Comparison of ENCODE assay signal across 16 cellular contexts in genomic region chr14:30251017-30251416, GRCh38.
DNase-seq lines count a peak whose midpoint lies in the region; ATAC-seq and TF ChIP-seq lines count a peak whose summit lies in the region.
"Had no signal": no experiment of that assay in that cellular context is flagged by ENCODE, and none has a peak within 500 bp of the region (broad histone marks: within the 10 kb centered on the region; RNA-seq: fewer than 3 reads in every experiment).

No MANE protein-coding gene starts in this region.

- intact Hi-C loops in PC-3 (cut with micrococcal nuclease): loop anchor here (2.0 to 10.0 kb wide), 3 partner anchors 20 to 274 kb away; no protein-coding TSS in a partner anchor
- intact Hi-C loops in left colon (cut with DNase I, micrococcal nuclease): no loop called here

- H3K4me3 ChIP-seq in HEK293 (ENCODE audit: low read depth, low read length) (no peak overlapping the region), PC-3 (ENCODE audit: low read length) (no peak overlapping the region), SK-N-SH (ENCODE audit: low read depth in 2 of 2, low read length in 1 of 2) (no peak overlapping the region)
- H3K4me3 ChIP-seq: A549; BLaER1 treated with 17β-estradiol and CSF1 and Interleukin-3, amounts not matched to agents 10 nM and 100 nM had no signal

- peak; percentile 84 for ATAC-seq in PC-3
- ATAC-seq in left colon: peak; percentile 56
- ATAC-seq: A549; CD8-positive, alpha-beta T cell had no signal

- no peaks in the 10 kb centered on the region for H3K27me3 ChIP-seq in PC-3 (ENCODE audit: low read length)
- H3K27me3 ChIP-seq in SK-N-SH (ENCODE audit: insufficient read depth): no peaks in the 10 kb centered on the region
- H3K27me3 ChIP-seq: BLaER1 treated with 17β-estradiol and CSF1 and Interleukin-3, amounts not matched to agents 10 nM and 100 nM had no signal

- H3K9me2 ChIP-seq in PC-3 (replicated peaks; ENCODE audit: low read length) (no peaks in the 10 kb centered on the region), SK-N-SH (no peaks in the 10 kb centered on the region)

- H3K36me3 ChIP-seq in HEK293 (ENCODE audit: control insufficient read depth in 2 of 2, insufficient read depth in 1 of 2, low read length in 2 of 2) (no peaks in the 10 kb centered on the region), PC-3 (ENCODE audit: low read depth, low read length) (no peaks in the 10 kb centered on the region), SK-N-SH (replicated peaks in 1 of 2; ENCODE audit: control insufficient read depth in 1 of 2, insufficient read depth in 2 of 2, low read length in 1 of 2) (no peaks in the 10 kb centered on the region)
- H3K36me3 ChIP-seq: BLaER1 treated with 17β-estradiol and CSF1 and Interleukin-3, amounts not matched to agents 10 nM and 100 nM had no signal

- TF ChIP-seq CTCF in HEK293 (tag by site-specific recombination; IDR thresholded peaks at IDR 0.05): no peak
- no peak for TF ChIP-seq CTCF in PC-3 (conservative IDR thresholded peaks at IDR 0.05; ENCODE audit: low read depth, low read length)
- no peak for TF ChIP-seq CTCF in SK-N-SH (IDR thresholded peaks at IDR 0.05)

- no peaks in the 10 kb centered on the region for H3K9me3 ChIP-seq in HEK293 (ENCODE audit: control insufficient read depth, insufficient read depth, low read depth, low read length)
- H3K9me3 ChIP-seq in PC-3 (ENCODE audit: low read length): no peaks in the 10 kb centered on the region
- H3K9me3 ChIP-seq in SK-N-SH: no peaks in the 10 kb centered on the region
- H3K9me3 ChIP-seq: A549, Caco-2 had no signal

- H3K27ac ChIP-seq in HEK293 (ENCODE audit: extremely low read depth, low read depth, low read length): no peak overlapping the region
- no peak overlapping the region for H3K27ac ChIP-seq in PC-3 (ENCODE audit: low read length)
- H3K27ac ChIP-seq in SK-N-SH (ENCODE audit: low read depth in 2 of 2, low read length in 1 of 2): no peak overlapping the region
- H3K27ac ChIP-seq: 22Rv1; A549; BLaER1 treated with 17β-estradiol and CSF1 and Interleukin-3, amounts not matched to agents 10 nM and 100 nM; C4-2B had no signal

- H4K20me1 ChIP-seq in PC-3 (ENCODE audit: low read length) (no peaks in the 10 kb centered on the region), SK-N-SH (ENCODE audit: insufficient read depth) (no peaks in the 10 kb centered on the region)
- H4K20me1 ChIP-seq: BLaER1 treated with 17β-estradiol and CSF1 and Interleukin-3, amounts not matched to agents 10 nM and 100 nM had no signal

- no TSS peak for BruUV-seq in PC-3 (replicated peaks; lab: Mats Ljungman, UMichigan)

- H2AFZ ChIP-seq in PC-3 (ENCODE audit: low read length): no peak overlapping the region
- H2AFZ ChIP-seq in SK-N-SH (ENCODE audit: low read depth): no peak overlapping the region

- H3K79me2 ChIP-seq in PC-3 (ENCODE audit: low read length) (no peaks in the 10 kb centered on the region), SK-N-SH (ENCODE audit: insufficient read depth) (no peaks in the 10 kb centered on the region)

- no peak overlapping the region for H3K4me2 ChIP-seq in PC-3 (ENCODE audit: low read length)
- H3K4me2 ChIP-seq in SK-N-SH: no peak overlapping the region
- H3K4me2 ChIP-seq: A549; BLaER1 treated with 17β-estradiol and CSF1 and Interleukin-3, amounts not matched to agents 10 nM and 100 nM had no signal

- no peaks in the 10 kb centered on the region for H3F3A ChIP-seq in PC-3 (ENCODE audit: low read length, unreplicated experiment)
- H3F3A ChIP-seq in SK-N-SH (replicated peaks; ENCODE audit: insufficient read depth): no peaks in the 10 kb centered on the region

- H3K9ac ChIP-seq in PC-3 (ENCODE audit: low read length) (no peak overlapping the region), SK-N-SH (no peak overlapping the region)
- H3K9ac ChIP-seq: BLaER1 treated with 17β-estradiol and CSF1 and Interleukin-3, amounts not matched to agents 10 nM and 100 nM had no signal

- TF ChIP-seq RAD21 in SK-N-SH (IDR thresholded peaks at IDR 0.05; ENCODE audit: low read length): no peak

- DNase-seq in PC-3: peak; percentile 12
- no peak for DNase-seq in left colon
- DNase-seq in SK-N-SH: no peak
- no peak for DNase-seq in NCI-H2171 treated with DMSO at 0.1 percent for 48 hours (lab: John Stamatoyannopoulos, UW)
- DNase-seq: AML-193; Caco-2; Calu3; CD4-positive, alpha-beta T cell; CD8-positive, alpha-beta T cell; DMS79 treated with DMSO at 0.1 percent for 48 hours; GF-D8 had no signal

- CTCF ChIA-PET in HEK293 (lab: Yijun Ruan, JAX): interaction anchor here (0.6 to 0.9 kb wide), 2 partner anchors 33 to 209 kb away, joined by 3 to 4 read pairs; no protein-coding TSS in a partner anchor
- CTCF ChIA-PET in PC-3 (lab: Charles Lee): interaction anchor here (1.9 kb wide), 1 partner anchor 20 kb away, joined by 8 read pairs; no protein-coding TSS in a partner anchor
- CTCF ChIA-PET in SK-N-SH (lab: Yijun Ruan, JAX): interaction anchor here (4.4 kb wide), 1 partner anchor 20 kb away, joined by 17 read pairs; no protein-coding TSS in a partner anchor

- POLR2A ChIA-PET in HEK293 (lab: Yijun Ruan, JAX): no interaction called here
- POLR2A ChIA-PET in PC-3 (lab: Charles Lee; ENCODE audit: unreplicated experiment): no interaction called here
- POLR2A ChIA-PET in SK-N-SH (lab: Yijun Ruan, JAX): no interaction called here

- H3K4me1 ChIP-seq in HEK293 (ENCODE audit: control insufficient read depth, insufficient read depth, low read length): no peaks in the 10 kb centered on the region
- peaks cover 4% of the 10 kb centered on the region; the same call in 1 of the 2 replicates for H3K4me1 ChIP-seq in PC-3 (ENCODE audit: insufficient read depth, low read length)
- H3K4me1 ChIP-seq in SK-N-SH (ENCODE audit: control insufficient read depth in 1 of 2, insufficient read depth in 2 of 2, low read depth in 1 of 2, low read length in 1 of 2): no peaks in the 10 kb centered on the region
- H3K4me1 ChIP-seq: A549; BLaER1 treated with 17β-estradiol and CSF1 and Interleukin-3, amounts not matched to agents 10 nM and 100 nM; Caco-2 had no signal

- TF ChIP-seq EP300 in SK-N-SH (IDR thresholded peaks at IDR 0.05; ENCODE audit: borderline replicate concordance in 1 of 2, low read depth in 1 of 2, low read length in 1 of 2): no peak

TF ChIP-seq in HEK293, 187 proteins besides CTCF, POLR2A, EP300 and RAD21 (continues in another document):
- peak; percentile 38; the same call in 1 of the 2 replicates for TF ChIP-seq PRDM6 (tag by site-specific recombination; IDR thresholded peaks at IDR 0.05)
- no peak for TF ChIP-seq HOXC10 (CRISPR knock-in tag; IDR thresholded peaks at IDR 0.05)

TF ChIP-seq in SK-N-SH, 30 proteins besides CTCF, POLR2A, EP300 and RAD21:
- TF ChIP-seq FOXJ3 (CRISPR knock-in tag; IDR thresholded peaks at IDR 0.05): no peak
- no peak for TF ChIP-seq RCOR1 (IDR thresholded peaks at IDR 0.05; ENCODE audit: low read length)
- TF ChIP-seq GATA2 (CRISPR knock-in tag; IDR thresholded peaks at IDR 0.05): no peak
- no peak for TF ChIP-seq USF2 (IDR thresholded peaks at IDR 0.05; ENCODE audit: borderline replicate concordance, low read depth, low read length)
- no peak for TF ChIP-seq CHD2 (IDR thresholded peaks at IDR 0.05; ENCODE audit: low read length, partially characterized antibody)
- TF ChIP-seq REST (IDR thresholded peaks at IDR 0.05; ENCODE audit: low read depth, low read length): no peak
- TF ChIP-seq ZBTB33 (IDR thresholded peaks at IDR 0.05; ENCODE audit: borderline replicate concordance, low read depth): no peak
